In genomic region chr2:98157557-98157956, GRCh38 we compare ENCODE assay signal across 21 cellular contexts.
DNase-seq lines count a peak whose midpoint lies in the region; ATAC-seq, FAIRE-seq and TF ChIP-seq lines count a peak whose summit lies in the region.
"Had no signal": no experiment of that assay in that cellular context is flagged by ENCODE, and none has a peak within 500 bp of the region (broad histone marks: within the 10 kb centered on the region; RNA-seq: fewer than 3 reads in every experiment).

No MANE protein-coding gene starts in this region.

- no peaks in the 10 kb centered on the region for H3K27me3 ChIP-seq in brain microvascular endothelial cell (replicated peaks)
- H3K27me3 ChIP-seq: ascending aorta, thyroid gland had no signal

- in situ Hi-C loops in brain microvascular endothelial cell (cut with HindIII; ENCODE audit: low pct_ligation_motif_present, low sequenced_read_pairs), result no loop called here

- no peak overlapping the region for H3K27ac Mint-ChIP-seq in progenitor cell of endocrine pancreas
- H3K27ac Mint-ChIP-seq: dendritic cell treated with granulocyte-macrophage colony-stimulating factor and Interleukin-4, amounts not matched to agents 40 ng/mL and 50 ng/mL, for 4 days had no signal

- peaks cover 11% of the 10 kb centered on the region for H3K27me3 Mint-ChIP-seq in progenitor cell of endocrine pancreas

- peak; percentile 5 for DNase-seq in NOMO-1 treated with DMSO at 0.1 percent for 48 hours (lab: John Stamatoyannopoulos, UW; ENCODE audit: unreplicated experiment)
- no peak for DNase-seq in NOMO-1 treated with dmso at 0.1 percent for 144 hours (lab: John Stamatoyannopoulos, UW; ENCODE audit: unreplicated experiment)
- DNase-seq in HTR-8/SVneo (ENCODE audit: insufficient read length, low spot score), result peak; percentile 33
- DNase-seq in brain microvascular endothelial cell, result no peak
- DNase-seq in progenitor cell of endocrine pancreas (ENCODE audit: low spot score, unreplicated experiment), result no peak
- no peak for DNase-seq in activated T-cell treated with anti-CD3 and anti-CD28 coated beads for 4 hours
- DNase-seq: activated gamma-delta T cell treated with Interleukin-2 at 50 U/mL for 16 hours; GDM1; HCEC 1CT; naive B cell; NCI-H1417; NCI-H446; stimulated activated CD4-positive, alpha-beta T cell treated with anti-CD3 and anti-CD28 coated beads, Interleukin-2, amount 100 ng/mL, for 48 hours; SW 1271; thyroid gland; WERI-Rb-1 had no signal

- no peak overlapping the region for H3K27ac ChIP-seq in brain microvascular endothelial cell
- H3K27ac ChIP-seq: thyroid gland, WERI-Rb-1 had no signal

- H3K4me3 ChIP-seq in brain microvascular endothelial cell (ENCODE audit: low read depth, low read length), result no peak overlapping the region
- H3K4me3 ChIP-seq: thyroid gland had no signal

- H3K4me1 Mint-ChIP-seq in progenitor cell of endocrine pancreas (ENCODE audit: low read depth), result no peaks in the 10 kb centered on the region

- no peaks in the 10 kb centered on the region for H3K36me3 ChIP-seq in brain microvascular endothelial cell (replicated peaks)
- H3K36me3 ChIP-seq: ascending aorta, thyroid gland, WERI-Rb-1 had no signal

- H3K36me3 Mint-ChIP-seq in progenitor cell of endocrine pancreas (ENCODE audit: insufficient read depth), result no peaks in the 10 kb centered on the region
- H3K36me3 Mint-ChIP-seq: naive B cell had no signal

- ATAC-seq in HG02852 (IDR thresholded peaks at IDR 0.05; ENCODE audit: unreplicated experiment), result no peak
- no peak for ATAC-seq in HG02840 (IDR thresholded peaks at IDR 0.05; ENCODE audit: low FRiP score, unreplicated experiment)
- ATAC-seq: left lobe of liver had no signal

- TF ChIP-seq CTCF in brain microvascular endothelial cell (IDR thresholded peaks at IDR 0.05; ENCODE audit: low read depth, low read length, missing control alignments) (peak; percentile 9), progenitor cell of endocrine pancreas (IDR thresholded peaks at IDR 0.05; ENCODE audit: unreplicated experiment) (peak; percentile 37)

- H3K9me3 Mint-ChIP-seq in progenitor cell of endocrine pancreas (ENCODE audit: low read depth), result no peaks in the 10 kb centered on the region
- H3K9me3 Mint-ChIP-seq: dendritic cell treated with granulocyte-macrophage colony-stimulating factor and Interleukin-4, amounts not matched to agents 40 ng/mL and 50 ng/mL, for 4 days; naive B cell had no signal

- peak; percentile 67 for FAIRE-seq in HTR-8/SVneo (lab: Jason Lieb, UNC)

- no peak overlapping the region for H3K4me3 Mint-ChIP-seq in progenitor cell of endocrine pancreas (ENCODE audit: low read depth)
- H3K4me3 Mint-ChIP-seq: dendritic cell treated with granulocyte-macrophage colony-stimulating factor and Interleukin-4, amounts not matched to agents 40 ng/mL and 50 ng/mL, for 4 days; naive B cell had no signal

Comparison
In these comparisons a context has a peak if more than half of its experiments do, and no peak if none do; other contexts are left out.
1. DNase-seq: peak in NOMO-1 treated with DMSO at 0.1 percent for 48 hours (single experiment) and HTR-8/SVneo (single experiment); none in NOMO-1 treated with dmso at 0.1 percent for 144 hours (single experiment), brain microvascular endothelial cell (single experiment), progenitor cell of endocrine pancreas (single experiment) and activated T-cell treated with anti-CD3 and anti-CD28 coated beads for 4 hours (single experiment).